In genomic region chr5:149157330-149157729, GRCh38 we compare ENCODE assay signal across 13 cellular contexts. TPM values are rescaled to one million over a fixed set of nuclear protein-coding genes. Genes with fewer than 3 reads are reported as not detected.
"Had no signal": no experiment of that assay in that cellular context is flagged by ENCODE, and none has a peak within 500 bp of the region (broad histone marks: within the 10 kb centered on the region; RNA-seq: fewer than 3 reads in every experiment).

No MANE protein-coding gene starts in this region.

- H3K9me3 ChIP-seq: gastroesophageal sphincter, neutrophil, suprapubic skin, vagina had no signal

- H3K27me3 ChIP-seq: gastroesophageal sphincter, suprapubic skin, vagina had no signal

- H3K27ac ChIP-seq: gastroesophageal sphincter, neutrophil, skin epidermis, suprapubic skin, vagina had no signal

- DNase-seq: activated CD4-positive, alpha-beta memory T cell treated with anti-CD3 and anti-CD28 coated beads, Interleukin-2, amount 10 ng/mL, durations not matched to agents 7 days and 5 days; activated CD4-positive, alpha-beta T cell treated with anti-CD3 and anti-CD28 coated beads for 48 hours; activated CD4-positive, CD25-positive, alpha-beta regulatory T cell; activated CD8-positive, alpha-beta memory T cell treated with anti-CD3 and anti-CD28 coated beads, Interleukin-2, amount 10 ng/mL, durations not matched to agents 7 days and 5 days; effector CD8-positive, alpha-beta T cell; T1000 had no signal

- H3K4me3 ChIP-seq: gastroesophageal sphincter, lung, skin epidermis, suprapubic skin, vagina had no signal

- H3K36me3 ChIP-seq: gastroesophageal sphincter, neutrophil, suprapubic skin, vagina had no signal

RNA-seq across cellular contexts. Expression of gene ABLIM3, which starts 16.0 kb away (rescaled TPM):
- total RNA-seq: natural killer cell treated with Interleukin-12 subunit alpha and Interleukin-12 subunit beta and Interleukin-15 and Interleukin-18, amount 100 ng/mL, for 72 hours had no signal
